ENCODE assay signal across 3 cellular contexts in genomic region chr13:82092312-82092711, GRCh38.
"Had no signal": no experiment of that assay in that cellular context is flagged by ENCODE, and none has a peak within 500 bp of the region (broad histone marks: within the 10 kb centered on the region; RNA-seq: fewer than 3 reads in every experiment).

No MANE protein-coding gene starts in this region.

- H2AFZ ChIP-seq: GM23338 had no signal

- DNase-seq: H9, HCEC 1CT had no signal

- ATAC-seq: GM23338 had no signal

- H3K4me2 ChIP-seq: GM23338 had no signal

- H3K4me3 ChIP-seq: GM23338 had no signal
